In genomic region chr14:72745991-72746980, GRCh38 we compare ENCODE assay signal across 12 cellular contexts.
DNase-seq lines count a peak whose midpoint lies in the region; ATAC-seq and TF ChIP-seq lines count a peak whose summit lies in the region.
"Had no signal": no experiment of that assay in that cellular context is flagged by ENCODE, and none has a peak within 500 bp of the region (broad histone marks: within the 10 kb centered on the region; RNA-seq: fewer than 3 reads in every experiment).

No MANE protein-coding gene starts in this region.

- TF ChIP-seq POLR2A in breast epithelium (IDR thresholded peaks at IDR 0.05) (no peak), vagina (IDR thresholded peaks at IDR 0.05) (no peak)

- H3K9me3 ChIP-seq in breast epithelium = no peaks in the 10 kb centered on the region
- H3K9me3 ChIP-seq in ascending aorta = peaks cover 0 to 3% of the 10 kb centered on the region in 2 donors
- peaks cover 7% of the 10 kb centered on the region for H3K9me3 ChIP-seq in left ventricle myocardium inferior (replicated peaks)
- no peaks in the 10 kb centered on the region for H3K9me3 ChIP-seq in vagina
- H3K9me3 ChIP-seq: uterus had no signal

- DNase-seq in MCF 10A (ENCODE audit: unreplicated experiment) = peak; percentile 61
- DNase-seq in breast epithelium (ENCODE audit: low spot score in 2 of 2) = no peak
- no peak for DNase-seq in ascending aorta (ENCODE audit: low spot score in 2 of 2)
- no peak for DNase-seq in left ventricle myocardium inferior
- peak; percentile 79 to 90 for DNase-seq in vagina (ENCODE audit: extremely low spot score in 2 of 2)
- DNase-seq in NCI-H1105 (lab: John Stamatoyannopoulos, UW) = no peak
- DNase-seq in activated T-cell treated with anti-CD3 and anti-CD28 coated beads, Interleukin-2, amount 50 U/mL, for 72 hours = no peak
- DNase-seq in cerebellar nuclear complex (lab: John Stamatoyannopoulos, UW) = no peak
- DNase-seq: activated CD4-positive, alpha-beta T cell treated with anti-CD3 and anti-CD28 coated beads, Interleukin-2, amount 50 U/mL, for 48 hours; NCI-H1417 treated with DMSO at 0.1 percent for 48 hours; uterus had no signal

- H3K27ac ChIP-seq in breast epithelium (no peak overlapping the region), ascending aorta (peak overlapping the region; percentile 65 to 72), left ventricle myocardium inferior (replicated peaks) (peak overlapping the region; percentile 27), vagina (no peak overlapping the region)
- H3K27ac ChIP-seq: uterus had no signal

- no peak for ATAC-seq in activated T-cell treated with anti-CD3 and anti-CD28 coated beads, Interleukin-2, amount 50 U/mL, for 72 hours (replicated peaks in 1 of 2)

- intact Hi-C loops in MCF 10A (cut with micrococcal nuclease) (loop anchor here (2.0 to 5.0 kb wide), 3 partner anchors 149 to 229 kb away; partner anchors contain the start of gene DPF3), breast epithelium (cut with DNase I; ENCODE audit: low total_unique reads) (loop anchor here (2.0 kb wide), 1 partner anchor 27 kb away; no protein-coding TSS in a partner anchor), ascending aorta (cut with DNase I) (loop anchor here (2.0 to 5.0 kb wide), 3 partner anchors 46 to 146 kb away; partner anchors contain the start of gene DPF3), left ventricle myocardium inferior (cut with micrococcal nuclease) (no loop called here), vagina (cut with DNase I) (no loop called here)

- TF ChIP-seq CTCF in MCF 10A (IDR thresholded peaks at IDR 0.05; ENCODE audit: unreplicated experiment) = peak; percentile 22
- no peak for TF ChIP-seq CTCF in breast epithelium (IDR thresholded peaks at IDR 0.05)
- TF ChIP-seq CTCF in ascending aorta (IDR thresholded peaks at IDR 0.05) = peak in 2 of 3 experiments; percentile 20 to 23
- peak; percentile 18 for TF ChIP-seq CTCF in left ventricle myocardium inferior (IDR thresholded peaks at IDR 0.05; ENCODE audit: borderline replicate concordance)
- no peak for TF ChIP-seq CTCF in vagina (IDR thresholded peaks at IDR 0.05)

- H3K4me1 Mint-ChIP-seq in MCF 10A (ENCODE audit: insufficient read depth, unreplicated experiment) = peaks cover 17% of the 10 kb centered on the region
- H3K4me1 Mint-ChIP-seq in activated T-cell treated with anti-CD3 and anti-CD28 coated beads, Interleukin-2, amount 50 U/mL, for 72 hours (ENCODE audit: low read depth) = no peaks in the 10 kb centered on the region

- H3K9me3 Mint-ChIP-seq in MCF 10A (ENCODE audit: unreplicated experiment) = peaks cover 6% of the 10 kb centered on the region
- peaks cover 5 to 6% of the 10 kb centered on the region in 2 donors for H3K9me3 Mint-ChIP-seq in activated T-cell treated with anti-CD3 and anti-CD28 coated beads, Interleukin-2, amount 50 U/mL, for 72 hours

- no peaks in the 10 kb centered on the region for H3K36me3 Mint-ChIP-seq in MCF 10A (ENCODE audit: insufficient read depth, unreplicated experiment)
- H3K36me3 Mint-ChIP-seq in activated T-cell treated with anti-CD3 and anti-CD28 coated beads, Interleukin-2, amount 50 U/mL, for 72 hours (ENCODE audit: insufficient read depth in 2 of 2) = peaks cover 2 to 4% of the 10 kb centered on the region in 2 donors

- H3K4me1 ChIP-seq in breast epithelium = no peaks in the 10 kb centered on the region
- peaks cover 0 to 8% of the 10 kb centered on the region in 2 donors for H3K4me1 ChIP-seq in ascending aorta
- H3K4me1 ChIP-seq in left ventricle myocardium inferior = peaks cover 46% of the 10 kb centered on the region
- no peaks in the 10 kb centered on the region for H3K4me1 ChIP-seq in vagina
- H3K4me1 ChIP-seq: uterus had no signal

- no peaks in the 10 kb centered on the region for H3K27me3 Mint-ChIP-seq in MCF 10A (ENCODE audit: insufficient read depth, unreplicated experiment)
- H3K27me3 Mint-ChIP-seq in activated T-cell treated with anti-CD3 and anti-CD28 coated beads, Interleukin-2, amount 50 U/mL, for 72 hours (ENCODE audit: low read depth) = no peaks in the 10 kb centered on the region
- H3K27me3 Mint-ChIP-seq: B cell had no signal

- CTCF ChIA-PET in MCF 10A (lab: Yijun Ruan, JAX) = interaction anchor here (0.6 to 1.0 kb wide), 6 partner anchors 12 to 1869 kb away, joined by 3 to 4 read pairs (median 3); no protein-coding TSS in a partner anchor

- H3K4me3 Mint-ChIP-seq in MCF 10A (ENCODE audit: unreplicated experiment) = no peak overlapping the region
- no peak overlapping the region for H3K4me3 Mint-ChIP-seq in activated T-cell treated with anti-CD3 and anti-CD28 coated beads, Interleukin-2, amount 50 U/mL, for 72 hours
- H3K4me3 Mint-ChIP-seq: B cell had no signal

- peak overlapping the region; percentile 76 for H3K27ac Mint-ChIP-seq in MCF 10A (ENCODE audit: low read depth, unreplicated experiment)
- H3K27ac Mint-ChIP-seq in activated T-cell treated with anti-CD3 and anti-CD28 coated beads, Interleukin-2, amount 50 U/mL, for 72 hours = no peak overlapping the region
- H3K27ac Mint-ChIP-seq: B cell had no signal

- H3K36me3 ChIP-seq in breast epithelium = no peaks in the 10 kb centered on the region
- H3K36me3 ChIP-seq in ascending aorta = no peaks in the 10 kb centered on the region
- H3K36me3 ChIP-seq in left ventricle myocardium inferior = peaks cover 12% of the 10 kb centered on the region
- no peaks in the 10 kb centered on the region for H3K36me3 ChIP-seq in vagina
- H3K36me3 ChIP-seq: uterus had no signal

- H3K27me3 ChIP-seq in breast epithelium (no peaks in the 10 kb centered on the region), ascending aorta (no peaks in the 10 kb centered on the region), left ventricle myocardium inferior (ENCODE audit: low read depth) (no peaks in the 10 kb centered on the region), vagina (no peaks in the 10 kb centered on the region)
- H3K27me3 ChIP-seq: uterus had no signal

- H3K4me3 ChIP-seq in breast epithelium (no peak overlapping the region), ascending aorta (no peak overlapping the region), left ventricle myocardium inferior (no peak overlapping the region), vagina (no peak overlapping the region)
- H3K4me3 ChIP-seq: uterus had no signal

- POLR2A ChIA-PET in MCF 10A (lab: Yijun Ruan, JAX) = interaction anchor here (0.6 to 1.0 kb wide), 2 partner anchors 18 to 1644 kb away, joined by 3 read pairs; no protein-coding TSS in a partner anchor

- no TSS peak for BruUV-seq in MCF 10A (replicated peaks; lab: Mats Ljungman, UMichigan)

Comparison
In these comparisons a context has a peak if more than half of its experiments do, and no peak if none do; other contexts are left out.
1. DNase-seq: peak in MCF 10A (single experiment) and vagina (2 of 2); none in breast epithelium (0 of 2), ascending aorta (0 of 2), left ventricle myocardium inferior (single experiment), NCI-H1105 (single experiment), activated T-cell treated with anti-CD3 and anti-CD28 coated beads, Interleukin-2, amount 50 U/mL, for 72 hours (0 of 2) and cerebellar nuclear complex (0 of 2).
2. CTCF ChIP-seq: peak in MCF 10A (single experiment), ascending aorta (2 of 3) and left ventricle myocardium inferior (single experiment); none in breast epithelium (0 of 3) and vagina (0 of 3).
3. H3K27ac ChIP-seq: peak in ascending aorta (2 of 2) and left ventricle myocardium inferior (single experiment); none in breast epithelium (0 of 2) and vagina (single experiment).
4. intact Hi-C loops: an anchor here in MCF 10A (2.0 to 5.0 kb wide), breast epithelium (2.0 kb wide) and ascending aorta (2.0 to 5.0 kb wide); none called in left ventricle myocardium inferior and vagina.